Comparison of ENCODE assay signal across 8 cellular contexts in the genomic region with DNA sequence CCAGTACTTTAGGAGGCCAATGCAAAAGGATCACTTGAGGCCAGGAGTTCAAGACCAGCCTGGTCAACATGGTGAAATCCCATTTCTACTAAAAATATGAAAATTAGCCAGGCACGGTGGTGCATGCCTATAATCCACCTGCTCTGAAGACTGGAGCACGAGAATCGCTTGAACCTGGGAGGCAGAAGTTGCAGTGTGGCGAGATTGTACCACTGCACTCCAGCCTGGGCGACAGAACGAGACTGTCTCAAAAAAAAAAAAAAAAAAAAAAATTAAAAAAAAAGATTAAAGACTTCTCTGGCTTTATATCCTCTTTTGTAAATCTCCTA. TPM values are rescaled to one million over a fixed set of nuclear protein-coding genes. Genes with fewer than 3 reads are reported as not detected.
A peak's percentile ranks its signal among the peaks of the same experiment; 100 is the strongest.
DNase-seq lines count a peak whose midpoint lies in the region; ATAC-seq and TF ChIP-seq lines count a peak whose summit lies in the region.
"Not testable (repeated sequence)": the region's sequence is repeated elsewhere in the genome, so short reads cannot be mapped to it uniquely, and the experiment has no call there.

No MANE protein-coding gene starts in this region.

- not testable (repeated sequence) for H3K27me3 ChIP-seq in BLaER1; muscle layer of duodenum (ENCODE audit: low read depth, low read length)

- peaks cover 52% of the 10 kb centered on the region for H3K4me1 ChIP-seq in BLaER1
- H3K4me1 ChIP-seq in muscle layer of duodenum (ENCODE audit: control insufficient read depth in 1 of 2, insufficient read depth in 2 of 2, low read length in 2 of 2) = not testable (repeated sequence)

- H3K9me3 Mint-ChIP-seq in activated naive CD8-positive, alpha-beta T cell treated with anti-CD3 and anti-CD28 coated beads for 36 hours; stimulated activated naive B cell treated with anti-CD40 and anti-IgM and Interleukin-4, amounts not matched to agents 10 μg/mL and 1 μg/mL and 100 μg/mL, for 72 hours: not testable (repeated sequence)

- H3K27ac Mint-ChIP-seq in activated naive CD8-positive, alpha-beta T cell treated with anti-CD3 and anti-CD28 coated beads for 36 hours = peak overlapping the region; percentile 96
- H3K27ac Mint-ChIP-seq in stimulated activated naive B cell treated with anti-CD40 and anti-IgM and Interleukin-4, amounts not matched to agents 10 μg/mL and 1 μg/mL and 100 μg/mL, for 72 hours = peak overlapping the region; percentile 86

- ATAC-seq in GM21367 (IDR thresholded peaks at IDR 0.05; ENCODE audit: unreplicated experiment) (peak; percentile 2), HG03442 (IDR thresholded peaks at IDR 0.05; ENCODE audit: unreplicated experiment) (peak; percentile 2)
- peak; percentile 31 to 44 for ATAC-seq in stimulated activated naive B cell treated with anti-CD40 and anti-IgM and Interleukin-4, amounts not matched to agents 10 μg/mL and 1 μg/mL and 100 μg/mL, for 72 hours (replicated peaks)

- peak; percentile 36 for DNase-seq in activated naive CD8-positive, alpha-beta T cell treated with anti-CD3 and anti-CD28 coated beads for 36 hours
- DNase-seq in fibroblast of mammary gland (ENCODE audit: low read depth); stimulated activated naive B cell treated with anti-CD40 and anti-IgM and Interleukin-4, amounts not matched to agents 10 μg/mL and 1 μg/mL and 100 μg/mL, for 72 hours: not testable (repeated sequence)

- H3K36me3 Mint-ChIP-seq in activated naive CD8-positive, alpha-beta T cell treated with anti-CD3 and anti-CD28 coated beads for 36 hours = peaks cover 61% of the 10 kb centered on the region
- peaks cover 24 to 34% of the 10 kb centered on the region in 2 donors for H3K36me3 Mint-ChIP-seq in stimulated activated naive B cell treated with anti-CD40 and anti-IgM and Interleukin-4, amounts not matched to agents 10 μg/mL and 1 μg/mL and 100 μg/mL, for 72 hours

- H3K9ac ChIP-seq in BLaER1 = peak overlapping the region; percentile 76

- H3K27ac ChIP-seq in BLaER1 (peak overlapping the region; percentile 84), muscle layer of duodenum (ENCODE audit: low read length) (peak overlapping the region; percentile 96)

- peaks cover 64% of the 10 kb centered on the region for H3K4me1 Mint-ChIP-seq in activated naive CD8-positive, alpha-beta T cell treated with anti-CD3 and anti-CD28 coated beads for 36 hours
- peaks cover 28 to 46% of the 10 kb centered on the region in 2 donors for H3K4me1 Mint-ChIP-seq in stimulated activated naive B cell treated with anti-CD40 and anti-IgM and Interleukin-4, amounts not matched to agents 10 μg/mL and 1 μg/mL and 100 μg/mL, for 72 hours

- H3K27me3 Mint-ChIP-seq in activated naive CD8-positive, alpha-beta T cell treated with anti-CD3 and anti-CD28 coated beads for 36 hours; stimulated activated naive B cell treated with anti-CD40 and anti-IgM and Interleukin-4, amounts not matched to agents 10 μg/mL and 1 μg/mL and 100 μg/mL, for 72 hours: not testable (repeated sequence)

- H3K4me3 ChIP-seq in BLaER1 (peak overlapping the region; percentile 54), WI38 (ENCODE audit: low read depth, low read length) (peak overlapping the region; percentile 29), fibroblast of mammary gland (ENCODE audit: control insufficient read depth, low read depth, low read length) (peak overlapping the region; percentile 32), muscle layer of duodenum (ENCODE audit: low read depth in 1 of 2, low read length in 2 of 2) (peak overlapping the region; percentile 50 to 76)

- H3K9me3 ChIP-seq in BLaER1 = peaks cover 33% of the 10 kb centered on the region
- not testable (repeated sequence) for H3K9me3 ChIP-seq in muscle layer of duodenum (ENCODE audit: control insufficient read depth in 1 of 2, low read length in 2 of 2)

- TF ChIP-seq CTCF in WI38 (IDR thresholded peaks at IDR 0.05; ENCODE audit: low read depth, low read length); fibroblast of mammary gland (conservative IDR thresholded peaks at IDR 0.05; ENCODE audit: control insufficient read depth, insufficient read depth, low read depth, low read length): not testable (repeated sequence)

- H3K4me2 ChIP-seq in BLaER1 = peak overlapping the region; percentile 85

- H4K20me1 ChIP-seq in BLaER1 = peaks cover 30% of the 10 kb centered on the region

- peak overlapping the region; percentile 71 for H3K4me3 Mint-ChIP-seq in activated naive CD8-positive, alpha-beta T cell treated with anti-CD3 and anti-CD28 coated beads for 36 hours
- peak overlapping the region; percentile 61 to 67 for H3K4me3 Mint-ChIP-seq in stimulated activated naive B cell treated with anti-CD40 and anti-IgM and Interleukin-4, amounts not matched to agents 10 μg/mL and 1 μg/mL and 100 μg/mL, for 72 hours

- H3K36me3 ChIP-seq in BLaER1 (peaks cover 46% of the 10 kb centered on the region), muscle layer of duodenum (ENCODE audit: control insufficient read depth in 1 of 2, insufficient read depth in 2 of 2, low read length in 2 of 2) (peaks cover 0 to 13% of the 10 kb centered on the region in 2 donors)

RNA-seq across cellular contexts. Expression of a gene that starts 13.0 kb away (rescaled TPM):
- 100 to 1,000 TPM; 117 to 128 TPM for total RNA-seq in activated naive CD8-positive, alpha-beta T cell treated with anti-CD3 and anti-CD28 coated beads for 36 hours

RNA-seq across cellular contexts. Expression of a gene that starts 53.6 kb away (rescaled TPM):
- total RNA-seq in activated naive CD8-positive, alpha-beta T cell treated with anti-CD3 and anti-CD28 coated beads for 36 hours = not detected
